Comparison of ENCODE assay signal across 12 cellular contexts in the genomic region with DNA sequence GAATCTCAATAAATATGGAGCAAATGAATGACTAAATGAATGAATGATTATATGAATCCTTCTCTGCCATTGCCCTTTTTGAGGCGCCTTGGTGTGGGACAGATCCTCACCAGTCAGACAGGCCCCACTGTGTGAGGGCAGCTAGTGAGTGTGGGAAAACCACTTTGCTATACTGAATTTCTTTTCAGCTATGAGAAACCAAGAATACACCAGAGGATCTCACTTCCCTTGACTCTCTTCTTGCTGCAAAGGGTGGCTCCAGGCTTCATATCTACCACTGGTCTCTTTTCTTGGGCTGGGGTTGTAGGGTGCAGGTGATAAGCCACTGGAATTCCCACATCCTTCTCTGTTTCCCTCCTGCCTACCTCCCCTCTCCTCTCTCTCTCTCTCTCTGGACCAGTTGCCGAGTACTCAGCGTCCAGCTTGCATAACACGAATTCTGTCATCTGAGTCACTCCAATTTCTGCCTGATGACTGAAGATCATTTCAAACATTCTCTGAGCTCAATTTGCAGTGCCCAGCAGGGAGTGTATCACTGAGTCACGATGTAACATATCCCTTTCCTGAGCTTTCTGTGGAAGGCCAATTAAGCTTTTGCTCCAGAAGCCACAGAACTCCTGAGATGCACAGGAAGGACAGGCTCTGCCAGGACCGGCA.
DNase-seq lines count a peak whose midpoint lies in the region; ATAC-seq and TF ChIP-seq lines count a peak whose summit lies in the region.
"Had no signal": no experiment of that assay in that cellular context is flagged by ENCODE, and none has a peak within 500 bp of the region (broad histone marks: within the 10 kb centered on the region; RNA-seq: fewer than 3 reads in every experiment).

No MANE protein-coding gene starts in this region.

- no peak overlapping the region for H3K9ac ChIP-seq in mammary epithelial cell (ENCODE audit: insufficient read depth, low read length)
- H3K9ac ChIP-seq: BLaER1 treated with 17β-estradiol and CSF1 and Interleukin-3, amounts not matched to agents 10 nM and 100 nM had no signal

- in situ Hi-C loops in mammary epithelial cell (cut with MboI; ENCODE audit: low sequenced_read_pairs in 2 of 2), result no loop called here

- H3K4me1 ChIP-seq in mammary epithelial cell (ENCODE audit: insufficient read depth, low read length), result peaks cover 21% of the 10 kb centered on the region
- H3K4me1 ChIP-seq in CD8-positive, alpha-beta memory T cell (ENCODE audit: insufficient read depth, low read length), result no peaks in the 10 kb centered on the region
- H3K4me1 ChIP-seq: BLaER1 treated with 17β-estradiol and CSF1 and Interleukin-3, amounts not matched to agents 10 nM and 100 nM had no signal

- CTCF ChIA-PET in mammary epithelial cell (lab: Charles Lee; ENCODE audit: low non-redundant PET), result interaction anchor here (0.5 kb wide), 1 partner anchor 138 kb away, joined by 7 read pairs; no protein-coding TSS in a partner anchor
- CTCF ChIA-PET in CD8-positive, alpha-beta memory T cell (lab: Charles Lee), result no interaction called here

- intact Hi-C loops in mammary epithelial cell (cut with micrococcal nuclease), result no loop called here

- H3K27me3 Mint-ChIP-seq in CD8-positive, alpha-beta memory T cell, result peaks cover 2 to 5% of the 10 kb centered on the region in 2 donors

- no peaks in the 10 kb centered on the region for H3K9me3 Mint-ChIP-seq in CD8-positive, alpha-beta memory T cell

- H3K4me3 ChIP-seq in AG09309 (ENCODE audit: control insufficient read depth, low read depth, low read length) (no peak overlapping the region), mammary epithelial cell (replicated peaks in 1 of 3; ENCODE audit: insufficient read depth in 1 of 3, low read depth in 2 of 3, low read length in 3 of 3) (no peak overlapping the region)
- no peak overlapping the region for H3K4me3 ChIP-seq in CD8-positive, alpha-beta memory T cell (ENCODE audit: low read length)
- H3K4me3 ChIP-seq: BLaER1 treated with 17β-estradiol and CSF1 and Interleukin-3, amounts not matched to agents 10 nM and 100 nM; cardiac muscle cell had no signal

- H3K27ac Mint-ChIP-seq in CD8-positive, alpha-beta memory T cell, result no peak overlapping the region

- POLR2A ChIA-PET in CD8-positive, alpha-beta memory T cell (lab: Charles Lee), result no interaction called here

- DNase-seq in AG09309 (ENCODE audit: low read depth) (peak; percentile 79), HS-27A (ENCODE audit: low read depth) (peak; percentile 57), mammary epithelial cell (peak; percentile 92), iris pigment epithelial cell (ENCODE audit: low read depth) (peak; percentile 86)
- no peak for DNase-seq in activated effector memory CD4-positive, alpha-beta T cell treated with Interleukin-2 at 50 U/mL for 16 hours
- DNase-seq in activated CD4-positive, alpha-beta T cell treated with anti-CD3 and anti-CD28 coated beads, Interleukin-2, amount 50 U/mL, for 48 hours, result no peak
- no peak for DNase-seq in CD8-positive, alpha-beta memory T cell
- DNase-seq: activated T-cell treated with anti-CD3 and anti-CD28 coated beads, Interleukin-2, amount 50 U/mL, for 48 hours; head of caudate nucleus had no signal

- no peaks in the 10 kb centered on the region for H4K20me1 ChIP-seq in mammary epithelial cell (ENCODE audit: insufficient read depth, low read length)
- H4K20me1 ChIP-seq: BLaER1 treated with 17β-estradiol and CSF1 and Interleukin-3, amounts not matched to agents 10 nM and 100 nM had no signal

- dilution Hi-C loops in mammary epithelial cell (cut with HindIII; ENCODE audit: low sequenced_read_pairs), result loop anchor here (5.0 kb wide), 1 partner anchor 95 kb away; no protein-coding TSS in a partner anchor

- H3K9me3 ChIP-seq in mammary epithelial cell (replicated peaks; ENCODE audit: insufficient read depth, low read length), result no peaks in the 10 kb centered on the region
- H3K9me3 ChIP-seq in CD8-positive, alpha-beta memory T cell (ENCODE audit: low read length), result no peaks in the 10 kb centered on the region
- H3K9me3 ChIP-seq: BLaER1 treated with 17β-estradiol and CSF1 and Interleukin-3, amounts not matched to agents 10 nM and 100 nM had no signal

- no peaks in the 10 kb centered on the region for H3K36me3 ChIP-seq in mammary epithelial cell (ENCODE audit: insufficient read depth, low read length)
- H3K36me3 ChIP-seq in CD8-positive, alpha-beta memory T cell (ENCODE audit: insufficient read depth, low read length), result no peaks in the 10 kb centered on the region
- H3K36me3 ChIP-seq: BLaER1 treated with 17β-estradiol and CSF1 and Interleukin-3, amounts not matched to agents 10 nM and 100 nM; cardiac muscle cell had no signal

- no peak for ATAC-seq in GM18907 (IDR thresholded peaks at IDR 0.05; ENCODE audit: unreplicated experiment)

- H3K4me3 Mint-ChIP-seq in CD8-positive, alpha-beta memory T cell, result no peak overlapping the region

- no peak overlapping the region for H3K4me2 ChIP-seq in mammary epithelial cell (ENCODE audit: insufficient read depth, low read depth, low read length)
- H3K4me2 ChIP-seq: BLaER1 treated with 17β-estradiol and CSF1 and Interleukin-3, amounts not matched to agents 10 nM and 100 nM had no signal

- no peaks in the 10 kb centered on the region for H3K36me3 Mint-ChIP-seq in CD8-positive, alpha-beta memory T cell

- no peaks in the 10 kb centered on the region for H3K4me1 Mint-ChIP-seq in CD8-positive, alpha-beta memory T cell

- TF ChIP-seq CTCF in AG09309 (IDR thresholded peaks at IDR 0.05; ENCODE audit: control insufficient read depth, insufficient read depth, low read depth, low read length, missing control alignments), result no peak
- TF ChIP-seq CTCF in mammary epithelial cell (conservative IDR thresholded peaks at IDR 0.05 in 1 of 2, IDR thresholded peaks at IDR 0.05 in 1 of 2; ENCODE audit: extremely low read depth in 1 of 2, insufficient read depth in 1 of 2, low read depth in 1 of 2, low read length in 2 of 2), result no peak

- no TSS peak for BruUV-seq in mammary epithelial cell (replicated peaks; lab: Mats Ljungman, UMichigan)

- H2AFZ ChIP-seq in mammary epithelial cell (ENCODE audit: low read depth, low read length), result no peak overlapping the region

- 45% methylated on average over 6 of the region's 6 CpGs for WGBS in mammary epithelial cell (ENCODE audit: low coverage, missing lambda C conversion rate)

- no peak overlapping the region for H3K27ac ChIP-seq in mammary epithelial cell (ENCODE audit: insufficient read depth, low read depth, low read length)
- H3K27ac ChIP-seq in CD8-positive, alpha-beta memory T cell (ENCODE audit: low read depth, low read length), result no peak overlapping the region
- H3K27ac ChIP-seq: BLaER1 treated with 17β-estradiol and CSF1 and Interleukin-3, amounts not matched to agents 10 nM and 100 nM; cardiac muscle cell had no signal

- no peaks in the 10 kb centered on the region for H3K27me3 ChIP-seq in mammary epithelial cell (ENCODE audit: insufficient read depth, low read length)
- no peaks in the 10 kb centered on the region for H3K27me3 ChIP-seq in CD8-positive, alpha-beta memory T cell (ENCODE audit: insufficient read depth, low read length, poor library complexity, severe bottlenecking)
- H3K27me3 ChIP-seq: BLaER1 treated with 17β-estradiol and CSF1 and Interleukin-3, amounts not matched to agents 10 nM and 100 nM; cardiac muscle cell had no signal

- H3K79me2 ChIP-seq in mammary epithelial cell (ENCODE audit: insufficient read depth, low read length), result no peaks in the 10 kb centered on the region

Comparison
In these comparisons a context has a peak if more than half of its experiments do, and no peak if none do; other contexts are left out.
1. DNase-seq: peak in AG09309 (single experiment), HS-27A (single experiment), mammary epithelial cell (single experiment) and iris pigment epithelial cell (single experiment); none in activated effector memory CD4-positive, alpha-beta T cell treated with Interleukin-2 at 50 U/mL for 16 hours (single experiment), activated CD4-positive, alpha-beta T cell treated with anti-CD3 and anti-CD28 coated beads, Interleukin-2, amount 50 U/mL, for 48 hours (0 of 2) and CD8-positive, alpha-beta memory T cell (0 of 5).